Comparison of ENCODE assay signal across 1 cellular context in the genomic region with DNA sequence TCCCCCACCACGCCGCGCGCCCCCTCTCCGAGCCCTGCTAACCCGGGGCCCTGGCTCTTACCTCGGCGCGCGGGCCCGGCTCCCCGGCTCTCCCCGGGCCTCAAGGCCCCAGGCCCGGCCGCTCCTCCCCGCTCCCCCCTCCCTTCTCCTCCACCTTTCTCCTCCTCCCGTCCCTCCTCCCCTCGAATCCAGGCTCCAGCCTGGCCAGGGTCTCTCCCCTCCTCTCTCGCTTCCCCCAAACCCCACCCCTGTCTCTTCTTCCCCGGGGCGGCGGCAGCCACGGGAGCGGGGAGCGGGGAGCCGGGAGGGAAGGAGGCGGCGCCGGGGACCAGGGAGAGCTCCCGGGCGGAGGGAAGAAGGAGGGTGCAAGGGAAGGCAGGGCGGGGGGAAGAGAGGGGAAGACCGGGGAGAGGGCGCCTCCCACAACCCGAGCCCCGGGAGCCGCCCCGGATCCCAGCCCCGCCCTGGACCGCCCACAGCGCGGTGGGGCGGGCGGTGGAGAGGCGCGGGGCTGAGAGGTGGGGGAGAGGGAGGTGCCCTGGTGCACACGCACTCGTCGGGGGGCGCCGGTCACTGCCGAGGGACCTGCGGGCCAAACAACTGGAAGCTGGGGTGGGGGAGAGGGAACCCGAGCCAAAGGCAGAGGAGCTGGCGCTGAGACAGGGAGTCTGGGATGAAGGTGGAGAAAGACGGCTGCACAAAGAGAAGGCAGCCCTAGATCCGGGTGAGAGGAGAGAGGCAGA.
TF ChIP-seq lines count a peak whose summit lies in the region.

GABBR1 (minus strand) TSS at position 395 of the 743 bp plus-strand sequence. CDS start 798 bp downstream, outside the sequence.

TF ChIP-seq in HEK293, 187 proteins besides CTCF, POLR2A, EP300 and RAD21 (continued from another document):
- TF ChIP-seq ZNF658 (tag by site-specific recombination; IDR thresholded peaks at IDR 0.05) (no peak), GLIS1 (tag by site-specific recombination; IDR thresholded peaks at IDR 0.05) (peak; percentile 57), MZF1 (tag by site-specific recombination; IDR thresholded peaks at IDR 0.05; ENCODE audit: borderline replicate concordance) (peak; percentile 78; the same call in 1 of the 2 replicates), INSM2 (tag by site-specific recombination; IDR thresholded peaks at IDR 0.05) (no peak), GFI1B (tag by site-specific recombination; IDR thresholded peaks at IDR 0.05) (no peak), ZNF777 (tag by site-specific recombination; IDR thresholded peaks at IDR 0.05; ENCODE audit: borderline replicate concordance) (peak; percentile 35; the same call in 1 of the 2 replicates), ZBTB10 (tag by site-specific recombination; IDR thresholded peaks at IDR 0.05) (peak; percentile 94; the same call in 1 of the 2 replicates), ZNF202 (tag by site-specific recombination; IDR thresholded peaks at IDR 0.05; ENCODE audit: borderline replicate concordance) (no peak), ZNF530 (tag by site-specific recombination; IDR thresholded peaks at IDR 0.05; ENCODE audit: low read depth) (no peak), ZNF23 (tag by site-specific recombination; IDR thresholded peaks at IDR 0.05; ENCODE audit: borderline replicate concordance) (no peak), ZNF148 (tag by site-specific recombination; IDR thresholded peaks at IDR 0.05; ENCODE audit: borderline replicate concordance) (no peak)
- TF ChIP-seq, protein P1, sequence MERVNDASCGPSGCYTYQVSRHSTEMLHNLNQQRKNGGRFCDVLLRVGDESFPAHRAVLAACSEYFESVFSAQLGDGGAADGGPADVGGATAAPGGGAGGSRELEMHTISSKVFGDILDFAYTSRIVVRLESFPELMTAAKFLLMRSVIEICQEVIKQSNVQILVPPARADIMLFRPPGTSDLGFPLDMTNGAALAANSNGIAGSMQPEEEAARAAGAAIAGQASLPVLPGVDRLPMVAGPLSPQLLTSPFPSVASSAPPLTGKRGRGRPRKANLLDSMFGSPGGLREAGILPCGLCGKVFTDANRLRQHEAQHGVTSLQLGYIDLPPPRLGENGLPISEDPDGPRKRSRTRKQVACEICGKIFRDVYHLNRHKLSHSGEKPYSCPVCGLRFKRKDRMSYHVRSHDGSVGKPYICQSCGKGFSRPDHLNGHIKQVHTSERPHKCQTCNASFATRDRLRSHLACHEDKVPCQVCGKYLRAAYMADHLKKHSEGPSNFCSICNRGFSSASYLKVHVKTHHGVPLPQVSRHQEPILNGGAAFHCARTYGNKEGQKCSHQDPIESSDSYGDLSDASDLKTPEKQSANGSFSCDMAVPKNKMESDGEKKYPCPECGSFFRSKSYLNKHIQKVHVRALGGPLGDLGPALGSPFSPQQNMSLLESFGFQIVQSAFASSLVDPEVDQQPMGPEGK (tag by site-specific recombination; IDR thresholded peaks at IDR 0.05), result peak; percentile 97
